In the genomic region with DNA sequence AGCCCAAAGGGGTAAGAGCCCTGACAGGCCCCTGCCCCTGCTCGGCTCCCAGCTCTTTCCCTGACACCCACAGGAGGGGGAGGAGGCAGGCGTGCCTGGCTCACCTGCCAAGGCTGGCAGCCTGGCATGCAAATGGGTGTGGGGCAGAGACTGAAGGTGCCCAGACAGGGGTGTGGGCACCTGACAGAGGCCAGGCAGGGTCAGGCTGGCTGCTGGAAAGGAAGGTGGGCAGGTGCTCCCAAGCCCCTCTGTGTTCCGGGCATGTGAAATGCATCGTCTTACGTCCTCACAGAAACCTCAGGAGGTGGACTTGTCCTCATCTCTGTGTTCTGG, we compare ENCODE assay signal across 2 cellular contexts.
A peak's percentile ranks its signal among the peaks of the same experiment; 100 is the strongest.
TF ChIP-seq lines count a peak whose summit lies in the region.

No MANE protein-coding gene starts in this region.

TF ChIP-seq in HEK293, 187 proteins besides CTCF, POLR2A, EP300 and RAD21:
- no peak for TF ChIP-seq ZNF24 (tag by site-specific recombination; IDR thresholded peaks at IDR 0.05)
- TF ChIP-seq, protein P1, sequence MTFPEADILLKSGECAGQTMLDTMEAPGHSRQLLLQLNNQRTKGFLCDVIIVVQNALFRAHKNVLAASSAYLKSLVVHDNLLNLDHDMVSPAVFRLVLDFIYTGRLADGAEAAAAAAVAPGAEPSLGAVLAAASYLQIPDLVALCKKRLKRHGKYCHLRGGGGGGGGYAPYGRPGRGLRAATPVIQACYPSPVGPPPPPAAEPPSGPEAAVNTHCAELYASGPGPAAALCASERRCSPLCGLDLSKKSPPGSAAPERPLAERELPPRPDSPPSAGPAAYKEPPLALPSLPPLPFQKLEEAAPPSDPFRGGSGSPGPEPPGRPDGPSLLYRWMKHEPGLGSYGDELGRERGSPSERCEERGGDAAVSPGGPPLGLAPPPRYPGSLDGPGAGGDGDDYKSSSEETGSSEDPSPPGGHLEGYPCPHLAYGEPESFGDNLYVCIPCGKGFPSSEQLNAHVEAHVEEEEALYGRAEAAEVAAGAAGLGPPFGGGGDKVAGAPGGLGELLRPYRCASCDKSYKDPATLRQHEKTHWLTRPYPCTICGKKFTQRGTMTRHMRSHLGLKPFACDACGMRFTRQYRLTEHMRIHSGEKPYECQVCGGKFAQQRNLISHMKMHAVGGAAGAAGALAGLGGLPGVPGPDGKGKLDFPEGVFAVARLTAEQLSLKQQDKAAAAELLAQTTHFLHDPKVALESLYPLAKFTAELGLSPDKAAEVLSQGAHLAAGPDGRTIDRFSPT (tag by site-specific recombination; IDR thresholded peaks at IDR 0.05), result 0 out of 2 replicates have a peak, but pooled peaks have one; percentile 27
- TF ChIP-seq ZFHX2 (tag by site-specific recombination; conservative IDR thresholded peaks at IDR 0.05), result 0 out of 2 replicates have a peak, but pooled peaks have one; percentile 2

TF ChIP-seq in H1, 55 proteins besides CTCF, POLR2A, EP300 and RAD21:
- no peak for TF ChIP-seq KDM1A (IDR thresholded peaks at IDR 0.05; ENCODE audit: borderline replicate concordance, low read length)
- no peak for TF ChIP-seq RNF2 (IDR thresholded peaks at IDR 0.05; ENCODE audit: borderline replicate concordance, low read depth, low read length, missing control alignments, poor library complexity, severe bottlenecking)
- TF ChIP-seq GTF2F1 (IDR thresholded peaks at IDR 0.05; ENCODE audit: borderline replicate concordance, low read depth, low read length), result no peak
